8 cellular contexts compared by ENCODE assay signal in the genomic region with DNA sequence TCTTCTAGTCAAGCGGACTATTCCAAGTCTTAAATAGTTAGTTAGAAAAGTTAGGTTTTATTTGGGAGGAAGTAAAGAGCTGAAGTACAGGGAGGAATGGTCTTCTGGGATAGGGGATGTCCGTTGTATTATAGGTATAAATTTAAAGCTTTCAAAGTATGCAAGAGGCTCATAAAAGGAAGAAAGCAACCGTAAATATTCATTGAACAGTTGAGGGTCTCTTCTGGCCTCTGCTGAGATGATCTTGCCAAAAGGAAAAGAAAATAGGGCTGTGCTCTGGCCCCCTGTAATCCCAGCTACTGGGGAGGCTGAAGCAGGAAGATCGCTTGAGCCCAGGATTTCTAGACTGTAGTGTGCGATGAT. TPM values are rescaled to one million over a fixed set of nuclear protein-coding genes. Genes with fewer than 3 reads are reported as not detected.
A peak's percentile ranks its signal among the peaks of the same experiment; 100 is the strongest.
DNase-seq lines count a peak whose midpoint lies in the region; ATAC-seq, FAIRE-seq and TF ChIP-seq lines count a peak whose summit lies in the region.

No MANE protein-coding gene starts in this region.

- CTCF ChIA-PET in A549 (lab: Yijun Ruan, JAX) = interaction anchor here (1.4 to 5.4 kb wide), 5 partner anchors 9 to 260 kb away, joined by 3 to 34 read pairs (median 7); partner anchors contain the start of gene SMARCC2
- CTCF ChIA-PET in MCF 10A (lab: Yijun Ruan, JAX) = interaction anchor here (0.6 to 3.2 kb wide), 4 partner anchors 14 to 228 kb away, joined by 3 to 20 read pairs (median 4); partner anchors contain the start of gene RNF41

- H3K27ac ChIP-seq in A549 (peak overlapping the region; percentile 84 to 92), HUES48 (ENCODE audit: low read depth, low read length) (peak overlapping the region; percentile 99)

- no peaks in the 10 kb centered on the region; the same call in 1 of the 2 replicates for H3K27me3 ChIP-seq in HUES48 (ENCODE audit: control insufficient read depth, insufficient read depth, low read length)

- TF ChIP-seq EP300 in A549 (IDR thresholded peaks at IDR 0.05) = no peak

- peak overlapping the region; percentile 78 for H3K4me2 ChIP-seq in A549

- H3K9me3 ChIP-seq in A549 (no peaks in the 10 kb centered on the region), HUES48 (ENCODE audit: control insufficient read depth, insufficient read depth, low read length) (no peaks in the 10 kb centered on the region; the same call in 1 of the 2 replicates), mucosa of descending colon (no peaks in the 10 kb centered on the region)

- WGBS in A549 (ENCODE audit: missing lambda C conversion rate) = 37% methylated on average over 5 of the region's 5 CpGs

- H3K27me3 Mint-ChIP-seq in MCF 10A (ENCODE audit: insufficient read depth, unreplicated experiment) = no peaks in the 10 kb centered on the region

- POLR2A ChIA-PET in A549 (lab: Yijun Ruan, JAX) (interaction anchor here (0.5 to 2.2 kb wide), 13 partner anchors 11 to 254 kb away, joined by 3 to 14 read pairs (median 4); partner anchors contain the start of genes CNPY2, PAN2, RNF41 and SPRYD4), MCF 10A (lab: Yijun Ruan, JAX) (interaction anchor here (0.6 to 4.4 kb wide), 22 partner anchors 9 to 720 kb away, joined by 3 to 63 read pairs (median 5); partner anchors contain the start of genes CNPY2, COQ10A, CS and PAN2)

- TF ChIP-seq POLR2A in A549 (IDR thresholded peaks at IDR 0.05; ENCODE audit: low read length) = no peak

- intact Hi-C loops in MCF 10A (cut with micrococcal nuclease) (no loop called here), mucosa of descending colon (cut with DNase I, micrococcal nuclease) (no loop called here)

- H3K36me3 ChIP-seq in HUES48 (ENCODE audit: control insufficient read depth, insufficient read depth, low read length) (peaks cover 6% of the 10 kb centered on the region), mucosa of descending colon (ENCODE audit: low read depth) (no peaks in the 10 kb centered on the region)

- no peak for TF ChIP-seq CTCF in A549 (IDR thresholded peaks at IDR 0.05)
- TF ChIP-seq CTCF in MCF 10A (IDR thresholded peaks at IDR 0.05; ENCODE audit: unreplicated experiment) = no peak
- no peak for TF ChIP-seq CTCF in mucosa of descending colon (IDR thresholded peaks at IDR 0.05)

- no peak for TF ChIP-seq RAD21 in A549 (conservative IDR thresholded peaks at IDR 0.05 in 1 of 2, IDR thresholded peaks at IDR 0.05 in 1 of 2)

- no peak for FAIRE-seq in A549 (lab: Jason Lieb, UNC)

- H3K9ac ChIP-seq in HUES48 (ENCODE audit: low read depth, low read length) = peak overlapping the region; percentile 92

- TSS peak; percentile 86 for BruUV-seq in MCF 10A (replicated peaks; lab: Mats Ljungman, UMichigan)

- H3K36me3 Mint-ChIP-seq in MCF 10A (ENCODE audit: insufficient read depth, unreplicated experiment) = no peaks in the 10 kb centered on the region

- H3K27ac Mint-ChIP-seq in MCF 10A (ENCODE audit: low read depth, unreplicated experiment) = peak overlapping the region; percentile 90

- peaks cover 9% of the 10 kb centered on the region for H3K4me1 ChIP-seq in A549
- peaks cover 15% of the 10 kb centered on the region for H3K4me1 ChIP-seq in HUES48 (ENCODE audit: control insufficient read depth, insufficient read depth, low read length)
- H3K4me1 ChIP-seq in mucosa of descending colon (ENCODE audit: low read depth) = peaks cover 5% of the 10 kb centered on the region

- no peaks in the 10 kb centered on the region for H3K9me3 Mint-ChIP-seq in MCF 10A (ENCODE audit: unreplicated experiment)

- DNase-seq in A549 (ENCODE audit: low read depth in 1 of 2, low spot score in 1 of 2) = peak in 1 of 2 experiments; percentile 25
- DNase-seq in MCF 10A (ENCODE audit: unreplicated experiment) = no peak
- DNase-seq in mucosa of descending colon = no peak
- DNase-seq in superior temporal gyrus (ENCODE audit: extremely low spot score) = no peak
- no peak for DNase-seq in SW 1271 (lab: John Stamatoyannopoulos, UW)
- DNase-seq in midbrain (lab: John Stamatoyannopoulos, UW) = no peak
- no peak for DNase-seq in activated CD4-positive, CD25-positive, alpha-beta regulatory T cell (lab: John Stamatoyannopoulos, UW)

- ATAC-seq in A549 (peak in 1 of 2 experiments; percentile 5; a peak in 3 of 6 replicates), mucosa of descending colon (no peak)

- peaks cover 8% of the 10 kb centered on the region for H3K4me1 Mint-ChIP-seq in MCF 10A (ENCODE audit: insufficient read depth, unreplicated experiment)

- peak overlapping the region; percentile 59 for H3K4me3 ChIP-seq in A549
- H3K4me3 ChIP-seq in HUES48 (ENCODE audit: low read depth, low read length) = peak overlapping the region; percentile 84
- peak overlapping the region; percentile 63 for H3K4me3 ChIP-seq in mucosa of descending colon

- peak overlapping the region; percentile 76 for H3K4me3 Mint-ChIP-seq in MCF 10A (ENCODE audit: unreplicated experiment)

TF ChIP-seq in A549, 52 proteins besides CTCF, POLR2A, EP300 and RAD21:
- TF ChIP-seq, protein P1, sequence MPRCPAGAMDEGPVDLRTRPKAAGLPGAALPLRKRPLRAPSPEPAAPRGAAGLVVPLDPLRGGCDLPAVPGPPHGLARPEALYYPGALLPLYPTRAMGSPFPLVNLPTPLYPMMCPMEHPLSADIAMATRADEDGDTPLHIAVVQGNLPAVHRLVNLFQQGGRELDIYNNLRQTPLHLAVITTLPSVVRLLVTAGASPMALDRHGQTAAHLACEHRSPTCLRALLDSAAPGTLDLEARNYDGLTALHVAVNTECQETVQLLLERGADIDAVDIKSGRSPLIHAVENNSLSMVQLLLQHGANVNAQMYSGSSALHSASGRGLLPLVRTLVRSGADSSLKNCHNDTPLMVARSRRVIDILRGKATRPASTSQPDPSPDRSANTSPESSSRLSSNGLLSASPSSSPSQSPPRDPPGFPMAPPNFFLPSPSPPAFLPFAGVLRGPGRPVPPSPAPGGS (IDR thresholded peaks at IDR 0.05) = no peak
- peak; percentile 36 for TF ChIP-seq FOSB (CRISPR knock-in tag; IDR thresholded peaks at IDR 0.05)
- no peak for TF ChIP-seq SMC3 (IDR thresholded peaks at IDR 0.05)
- no peak for TF ChIP-seq NPAS2 (CRISPR knock-in tag; IDR thresholded peaks at IDR 0.05; ENCODE audit: borderline replicate concordance)

RNA-seq across cellular contexts. Expression of gene TIMELESS, which starts 0.4 kb away (rescaled TPM):
- polyA plus RNA-seq in A549 (2011; rRNA removed) (17.6 and 34.3 TPM in 2 replicates), A549 (2017; fragmentation: RNase III; extraction: RNeasy Plus Mini Kit Qiagen cat#74134 plus additional on column Dnase treatment) (51.4 to 60.1 TPM (median 57.4 TPM) in 3 replicates)
- 19.0 and 24.3 TPM in 2 replicates for polyA plus RNA-seq in A549 (2012; cell fraction: cytosol; rRNA removed)
- polyA plus RNA-seq in A549 (2012; cell fraction: nucleus; rRNA removed) = 31.4 and 57.5 TPM in 2 replicates
- polyA minus RNA-seq in A549 (2011; rRNA and poly(A)+ RNA removed) = 22.9 and 29.3 TPM in 2 replicates
- total RNA-seq in MCF 10A (2022) (10.1 and 14.0 TPM in 2 replicates), mucosa of descending colon (10 to 100 TPM in 1 of 3 donors, 1 to 10 TPM in 2; 7.7 to 14.3 (median 8.4) TPM)

RNA-seq across cellular contexts. Expression of gene MIP, which starts 4.9 kb away (rescaled TPM):
- polyA plus RNA-seq in A549 (2011; rRNA removed) (0.03 TPM in 1 of 2 replicates, not detected in the other), A549 (2017; fragmentation: RNase III; extraction: RNeasy Plus Mini Kit Qiagen cat#74134 plus additional on column Dnase treatment) (not detected in 3 replicates)
- polyA plus RNA-seq in A549 (2012; cell fraction: cytosol; rRNA removed) = 0.04 TPM in 1 of 2 replicates, not detected in the other
- polyA plus RNA-seq in A549 (2012; cell fraction: nucleus; rRNA removed) = not detected in 2 replicates
- 0.58 TPM in 1 of 2 replicates, not detected in the other for polyA minus RNA-seq in A549 (2011; rRNA and poly(A)+ RNA removed)
- total RNA-seq in MCF 10A (2022) (not detected in 2 replicates), mucosa of descending colon (not detected)

RNA-seq across cellular contexts. Expression of gene SPRYD4, which starts 18.8 kb away (rescaled TPM):
- polyA plus RNA-seq in A549 (2011; rRNA removed) = 3.5 and 3.8 TPM in 2 replicates
- polyA plus RNA-seq in A549 (2012; cell fraction: cytosol; rRNA removed) = 3.2 and 3.4 TPM in 2 replicates
- polyA plus RNA-seq in A549 (2012; cell fraction: nucleus; rRNA removed) = 3.2 and 4.3 TPM in 2 replicates
- 2.1 to 2.2 TPM (median 2.1 TPM) in 3 replicates for polyA plus RNA-seq in A549 (2017; fragmentation: RNase III; extraction: RNeasy Plus Mini Kit Qiagen cat#74134 plus additional on column Dnase treatment)
- polyA minus RNA-seq in A549 (2011; rRNA and poly(A)+ RNA removed) = 5.5 and 5.8 TPM in 2 replicates
- 3.5 and 3.9 TPM in 2 replicates for total RNA-seq in MCF 10A (2022)
- total RNA-seq in mucosa of descending colon = 1 to 10 TPM; 4.3 to 5.2 (median 4.9) TPM

RNA-seq across cellular contexts. Expression of gene GLS2, which starts 38.4 kb away (rescaled TPM):
- polyA plus RNA-seq in A549 (2011; rRNA removed) = 0.36 and 0.61 TPM in 2 replicates
- 0.16 and 0.30 TPM in 2 replicates for polyA plus RNA-seq in A549 (2012; cell fraction: cytosol; rRNA removed)
- polyA plus RNA-seq in A549 (2012; cell fraction: nucleus; rRNA removed) = 0.09 and 0.24 TPM in 2 replicates
- 0.07 to 0.44 TPM (median 0.18 TPM) in 3 replicates for polyA plus RNA-seq in A549 (2017; fragmentation: RNase III; extraction: RNeasy Plus Mini Kit Qiagen cat#74134 plus additional on column Dnase treatment)
- 0.17 and 1.1 TPM in 2 replicates for polyA minus RNA-seq in A549 (2011; rRNA and poly(A)+ RNA removed)
- total RNA-seq in MCF 10A (2022) = 3.9 and 4.8 TPM in 2 replicates
- total RNA-seq in mucosa of descending colon = 1 to 10 TPM in 2 of 3 donors, under 1 TPM in 1; 0.51 to 1.5 (median 1.2) TPM
